2 cellular contexts compared by ENCODE assay signal in the genomic region with DNA sequence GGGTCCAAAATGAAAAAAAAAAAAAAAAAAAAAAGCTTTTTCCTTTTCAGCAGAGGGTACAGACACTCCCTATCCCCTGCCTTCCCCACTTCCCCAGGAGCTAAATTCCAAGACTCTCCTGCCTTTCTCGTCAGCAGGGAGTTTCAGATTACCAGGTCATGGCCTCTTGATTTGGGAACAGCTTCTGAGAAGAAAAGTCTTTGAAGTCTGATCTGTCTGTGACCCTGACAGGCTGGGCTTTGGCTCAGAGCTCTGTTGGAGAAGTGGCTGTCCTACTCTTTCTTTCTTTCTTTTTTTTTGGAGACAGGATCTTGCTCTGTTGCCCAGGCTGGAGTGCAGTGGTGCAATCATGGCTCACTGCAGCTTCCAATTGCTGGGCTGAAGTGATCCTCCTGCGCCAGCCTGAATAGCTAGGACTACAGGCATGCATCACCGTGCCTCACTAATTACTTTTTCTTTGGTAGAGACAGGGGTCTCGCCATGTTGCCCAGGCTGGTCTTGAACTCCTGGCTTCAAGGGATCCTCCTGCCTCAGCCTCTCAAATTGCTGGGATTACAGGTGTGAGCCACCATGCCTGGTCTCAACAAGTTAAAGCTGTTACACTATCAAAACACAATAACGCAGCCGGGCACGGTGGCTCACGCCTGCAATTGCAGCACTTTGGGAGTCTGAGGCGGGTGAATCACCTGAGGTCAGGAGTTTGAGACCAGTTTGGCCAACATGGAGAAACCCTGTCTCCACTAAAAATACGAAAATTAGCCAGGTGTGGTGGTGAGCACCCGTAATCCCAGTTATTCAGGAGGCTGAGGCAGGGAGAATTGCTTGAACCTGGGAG.
TF ChIP-seq lines count a peak whose summit lies in the region.

No MANE protein-coding gene starts in this region.

TF ChIP-seq in HepG2, 621 proteins besides CTCF, POLR2A, EP300 and RAD21:
- TF ChIP-seq CREM (IDR thresholded peaks at IDR 0.05) = no peak
- no peak for TF ChIP-seq CREM (CRISPR knock-in tag; IDR thresholded peaks at IDR 0.05)
- TF ChIP-seq ZNF121 (CRISPR knock-in tag; IDR thresholded peaks at IDR 0.05) = peak; percentile 53; the same call in 1 of the 2 replicates
TF ChIP-seq in HepG2: peak in this region for 1.

TF ChIP-seq in K562, 482 proteins besides CTCF, POLR2A, EP300 and RAD21:
- TF ChIP-seq ZNF121 (CRISPR knock-in tag; conservative IDR thresholded peaks at IDR 0.05) = peak; percentile 74
- TF ChIP-seq ZNF239 (CRISPR knock-in tag; IDR thresholded peaks at IDR 0.05) = no peak
- TF ChIP-seq, protein P1, sequence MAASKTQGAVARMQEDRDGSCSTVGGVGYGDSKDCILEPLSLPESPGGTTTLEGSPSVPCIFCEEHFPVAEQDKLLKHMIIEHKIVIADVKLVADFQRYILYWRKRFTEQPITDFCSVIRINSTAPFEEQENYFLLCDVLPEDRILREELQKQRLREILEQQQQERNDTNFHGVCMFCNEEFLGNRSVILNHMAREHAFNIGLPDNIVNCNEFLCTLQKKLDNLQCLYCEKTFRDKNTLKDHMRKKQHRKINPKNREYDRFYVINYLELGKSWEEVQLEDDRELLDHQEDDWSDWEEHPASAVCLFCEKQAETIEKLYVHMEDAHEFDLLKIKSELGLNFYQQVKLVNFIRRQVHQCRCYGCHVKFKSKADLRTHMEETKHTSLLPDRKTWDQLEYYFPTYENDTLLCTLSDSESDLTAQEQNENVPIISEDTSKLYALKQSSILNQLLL (CRISPR knock-in tag; IDR thresholded peaks at IDR 0.05; ENCODE audit: borderline replicate concordance) = no peak
